In genomic region chr5:169162407-169162806, GRCh38 we compare ENCODE assay signal across 19 cellular contexts.
DNase-seq lines count a peak whose midpoint lies in the region; ATAC-seq and TF ChIP-seq lines count a peak whose summit lies in the region.
"Had no signal": no experiment of that assay in that cellular context is flagged by ENCODE, and none has a peak within 500 bp of the region (broad histone marks: within the 10 kb centered on the region; RNA-seq: fewer than 3 reads in every experiment).

No MANE protein-coding gene starts in this region.

- peaks cover 44% of the 10 kb centered on the region for H3K4me1 Mint-ChIP-seq in HFFc6 (ENCODE audit: low read depth)
- H3K4me1 Mint-ChIP-seq: stimulated activated memory B cell treated with anti-CD40 and anti-IgM and Interleukin-4, amounts not matched to agents 10 μg/mL and 1 μg/mL and 100 μg/mL, for 72 hours had no signal

- peak overlapping the region; percentile 56; the same call in 1 of the 2 replicates for H3K27ac Mint-ChIP-seq in HFFc6
- H3K27ac Mint-ChIP-seq: stimulated activated memory B cell treated with anti-CD40 and anti-IgM and Interleukin-4, amounts not matched to agents 10 μg/mL and 1 μg/mL and 100 μg/mL, for 72 hours had no signal

- H3K27me3 ChIP-seq in ascending aorta, result no peaks in the 10 kb centered on the region
- H3K27me3 ChIP-seq: vagina had no signal

- H3K36me3 ChIP-seq in ascending aorta, result no peaks in the 10 kb centered on the region
- H3K36me3 ChIP-seq: vagina had no signal

- no peak overlapping the region for H3K4me3 ChIP-seq in ascending aorta
- H3K4me3 ChIP-seq: vagina had no signal

- H3K4me3 Mint-ChIP-seq in HFFc6, result peak overlapping the region; percentile 26; the same call in 1 of the 2 replicates
- H3K4me3 Mint-ChIP-seq: stimulated activated memory B cell treated with anti-CD40 and anti-IgM and Interleukin-4, amounts not matched to agents 10 μg/mL and 1 μg/mL and 100 μg/mL, for 72 hours had no signal

- ATAC-seq in HG02852 (IDR thresholded peaks at IDR 0.05; ENCODE audit: unreplicated experiment), result no peak
- ATAC-seq in GM18502 (IDR thresholded peaks at IDR 0.05; ENCODE audit: poor library complexity, unreplicated experiment), result no peak
- ATAC-seq: Right ventricle myocardium inferior; stimulated activated memory B cell treated with anti-CD40 and anti-IgM and Interleukin-4, amounts not matched to agents 10 μg/mL and 1 μg/mL and 100 μg/mL, for 72 hours had no signal

- H3K27ac ChIP-seq in ascending aorta, result peak overlapping the region; percentile 88 to 89

- TF ChIP-seq CTCF in HFFc6 (IDR thresholded peaks at IDR 0.05), result no peak
- TF ChIP-seq CTCF in ascending aorta (IDR thresholded peaks at IDR 0.05), result no peak

- peaks cover 27% of the 10 kb centered on the region for H3K9me3 Mint-ChIP-seq in HFFc6

- H3K27me3 Mint-ChIP-seq in HFFc6 (ENCODE audit: insufficient read depth), result peaks cover 8% of the 10 kb centered on the region; the same call in 1 of the 2 replicates

- intact Hi-C loops in ascending aorta (cut with DNase I), result loop anchor here (5.0 kb wide), 2 partner anchors 420 to 585 kb away; partner anchors contain the start of genes PANK3 and SPDL1

- peaks cover 6 to 10% of the 10 kb centered on the region in 2 donors for H3K9me3 ChIP-seq in ascending aorta

- DNase-seq in HFFc6, result peak; percentile 43
- DNase-seq in ascending aorta (ENCODE audit: low spot score in 2 of 2), result no peak
- peak; percentile 53 for DNase-seq in islet precursor cell
- DNase-seq in stimulated activated CD4-positive, alpha-beta T cell treated with anti-CD3 and anti-CD28 coated beads, Interleukin-2, amount 100 ng/mL, for 48 hours, result no peak
- DNase-seq in activated gamma-delta T cell treated with Interleukin-2 at 50 U/mL for 16 hours, result no peak
- DNase-seq: amygdala; effector CD4-positive, alpha-beta T cell; GDM1; GOT3; Kasumi-1; NCI-H2029; NCI-H774; right cardiac atrium; stimulated activated CD4-positive, alpha-beta T cell treated with anti-CD3 and anti-CD28 coated beads, Interleukin-4, amount 100 ng/mL, for 24 hours had no signal

- peaks cover 2 to 21% of the 10 kb centered on the region in 2 donors for H3K4me1 ChIP-seq in ascending aorta

- H3K36me3 Mint-ChIP-seq in HFFc6 (ENCODE audit: low read depth), result peaks cover 23% of the 10 kb centered on the region

Comparison
In these comparisons a context has a peak if more than half of its experiments do, and no peak if none do; other contexts are left out.
1. DNase-seq: peak in HFFc6 (single experiment) and islet precursor cell (single experiment); none in ascending aorta (0 of 2), stimulated activated CD4-positive, alpha-beta T cell treated with anti-CD3 and anti-CD28 coated beads, Interleukin-2, amount 100 ng/mL, for 48 hours (0 of 2) and activated gamma-delta T cell treated with Interleukin-2 at 50 U/mL for 16 hours (single experiment).